Comparison of ENCODE assay signal across 8 cellular contexts in genomic region chr7:11831383-11831726, GRCh38. TPM values are rescaled to one million over a fixed set of nuclear protein-coding genes. Genes with fewer than 3 reads are reported as not detected.
DNase-seq lines count a peak whose midpoint lies in the region; ATAC-seq and TF ChIP-seq lines count a peak whose summit lies in the region.

No MANE protein-coding gene starts in this region.

- CTCF ChIA-PET in AG04450 (lab: Charles Lee), result interaction anchor here (0.6 to 1.5 kb wide), 9 partner anchors 16 to 1720 kb away, joined by 3 to 6 read pairs (median 3); no protein-coding TSS in a partner anchor
- CTCF ChIA-PET in activated CD8-positive, alpha-beta T cell treated with anti-CD3 and anti-CD28 coated beads, Interleukin-2, amount 10 ng/mL, durations not matched to agents 7 days and 5 days (lab: Charles Lee), result interaction anchor here (1.4 kb wide), 1 partner anchor 13 kb away, joined by 3 read pairs; no protein-coding TSS in a partner anchor
- CTCF ChIA-PET in activated CD4-positive, alpha-beta T cell treated with anti-CD3 and anti-CD28 coated beads, Interleukin-2, amount 10 ng/mL, durations not matched to agents 7 days and 5 days (lab: Charles Lee), result no interaction called here

- no peaks in the 10 kb centered on the region for H3K36me3 Mint-ChIP-seq in activated CD8-positive, alpha-beta T cell treated with anti-CD3 and anti-CD28 coated beads, Interleukin-2, amount 10 ng/mL, durations not matched to agents 7 days and 5 days (ENCODE audit: low read depth)
- H3K36me3 Mint-ChIP-seq in activated CD4-positive, alpha-beta T cell treated with anti-CD3 and anti-CD28 coated beads, Interleukin-2, amount 10 ng/mL, durations not matched to agents 7 days and 5 days (ENCODE audit: low read depth), result no peaks in the 10 kb centered on the region

- H3K9me3 ChIP-seq in AG04450 (ENCODE audit: control insufficient read depth, insufficient read depth, low read length) (no peaks in the 10 kb centered on the region), mucosa of descending colon (no peaks in the 10 kb centered on the region)

- H3K27me3 Mint-ChIP-seq in activated CD8-positive, alpha-beta T cell treated with anti-CD3 and anti-CD28 coated beads, Interleukin-2, amount 10 ng/mL, durations not matched to agents 7 days and 5 days (ENCODE audit: low read depth), result peaks cover 28% of the 10 kb centered on the region
- peaks cover 42% of the 10 kb centered on the region for H3K27me3 Mint-ChIP-seq in activated CD4-positive, alpha-beta T cell treated with anti-CD3 and anti-CD28 coated beads, Interleukin-2, amount 10 ng/mL, durations not matched to agents 7 days and 5 days

- H3K4me3 Mint-ChIP-seq in activated CD8-positive, alpha-beta T cell treated with anti-CD3 and anti-CD28 coated beads, Interleukin-2, amount 10 ng/mL, durations not matched to agents 7 days and 5 days, result no peak overlapping the region
- H3K4me3 Mint-ChIP-seq in activated CD4-positive, alpha-beta T cell treated with anti-CD3 and anti-CD28 coated beads, Interleukin-2, amount 10 ng/mL, durations not matched to agents 7 days and 5 days, result no peak overlapping the region

- H3K36me3 ChIP-seq in mucosa of descending colon (ENCODE audit: low read depth), result no peaks in the 10 kb centered on the region

- H3K4me1 ChIP-seq in mucosa of descending colon (ENCODE audit: low read depth), result no peaks in the 10 kb centered on the region

- ATAC-seq in mucosa of descending colon, result peak; percentile 16
- ATAC-seq in activated CD8-positive, alpha-beta T cell treated with anti-CD3 and anti-CD28 coated beads, Interleukin-2, amount 10 ng/mL, durations not matched to agents 7 days and 5 days, result no peak

- no peaks in the 10 kb centered on the region for H3K27me3 ChIP-seq in AG04450 (ENCODE audit: control insufficient read depth, insufficient read depth, low read length)
- no peaks in the 10 kb centered on the region for H3K27me3 ChIP-seq in HL-60 (ENCODE audit: insufficient read depth, poor library complexity, severe bottlenecking)

- H3K27ac ChIP-seq in AG04450 (ENCODE audit: low read depth, low read length) (no peak overlapping the region), HL-60 (replicated peaks) (no peak overlapping the region), caudate nucleus (ENCODE audit: low read depth, low read length) (peak overlapping the region; percentile 46)

- H3K4me3 ChIP-seq in AG04450 (ENCODE audit: low read depth, low read length), result peak overlapping the region; percentile 63
- H3K4me3 ChIP-seq in HL-60 (replicated peaks; ENCODE audit: insufficient read depth, low read length), result peak overlapping the region; percentile 14; the same call in 1 of the 2 replicates
- H3K4me3 ChIP-seq in mucosa of descending colon, result peak overlapping the region; percentile 7

- intact Hi-C loops in mucosa of descending colon (cut with DNase I, micrococcal nuclease), result no loop called here

- no peak overlapping the region for H3K27ac Mint-ChIP-seq in activated CD8-positive, alpha-beta T cell treated with anti-CD3 and anti-CD28 coated beads, Interleukin-2, amount 10 ng/mL, durations not matched to agents 7 days and 5 days
- H3K27ac Mint-ChIP-seq in activated CD4-positive, alpha-beta T cell treated with anti-CD3 and anti-CD28 coated beads, Interleukin-2, amount 10 ng/mL, durations not matched to agents 7 days and 5 days, result no peak overlapping the region

- H3K4me1 Mint-ChIP-seq in activated CD8-positive, alpha-beta T cell treated with anti-CD3 and anti-CD28 coated beads, Interleukin-2, amount 10 ng/mL, durations not matched to agents 7 days and 5 days (ENCODE audit: low read depth), result no peaks in the 10 kb centered on the region
- H3K4me1 Mint-ChIP-seq in activated CD4-positive, alpha-beta T cell treated with anti-CD3 and anti-CD28 coated beads, Interleukin-2, amount 10 ng/mL, durations not matched to agents 7 days and 5 days, result peaks cover 7% of the 10 kb centered on the region

- no peak for DNase-seq in AG04450 (ENCODE audit: low read depth, low spot score)
- DNase-seq in HL-60 (ENCODE audit: low read depth in 1 of 2, low spot score in 1 of 2), result no peak
- no peak for DNase-seq in caudate nucleus (lab: John Stamatoyannopoulos, UW)
- no peak for DNase-seq in mucosa of descending colon
- DNase-seq in activated CD8-positive, alpha-beta T cell treated with anti-CD3 and anti-CD28 coated beads, Interleukin-2, amount 10 ng/mL, durations not matched to agents 7 days and 5 days, result no peak
- DNase-seq in activated CD4-positive, alpha-beta T cell treated with anti-CD3 and anti-CD28 coated beads, Interleukin-2, amount 10 ng/mL, durations not matched to agents 7 days and 5 days, result no peak
- no peak for DNase-seq in COR-L47 (lab: John Stamatoyannopoulos, UW)
- no peak for DNase-seq in AML-193 (lab: John Stamatoyannopoulos, UW)

- POLR2A ChIA-PET in AG04450 (lab: Yijun Ruan, JAX), result no interaction called here
- POLR2A ChIA-PET in activated CD8-positive, alpha-beta T cell treated with anti-CD3 and anti-CD28 coated beads, Interleukin-2, amount 10 ng/mL, durations not matched to agents 7 days and 5 days (lab: Charles Lee), result no interaction called here
- POLR2A ChIA-PET in activated CD4-positive, alpha-beta T cell treated with anti-CD3 and anti-CD28 coated beads, Interleukin-2, amount 10 ng/mL, durations not matched to agents 7 days and 5 days (lab: Charles Lee), result no interaction called here

- H3K9me3 Mint-ChIP-seq in activated CD8-positive, alpha-beta T cell treated with anti-CD3 and anti-CD28 coated beads, Interleukin-2, amount 10 ng/mL, durations not matched to agents 7 days and 5 days (ENCODE audit: insufficient read depth), result no peaks in the 10 kb centered on the region
- H3K9me3 Mint-ChIP-seq in activated CD4-positive, alpha-beta T cell treated with anti-CD3 and anti-CD28 coated beads, Interleukin-2, amount 10 ng/mL, durations not matched to agents 7 days and 5 days, result no peaks in the 10 kb centered on the region

- no peak for TF ChIP-seq CTCF in AG04450 (IDR thresholded peaks at IDR 0.05; ENCODE audit: low read depth, low read length)
- TF ChIP-seq CTCF in HL-60 (IDR thresholded peaks at IDR 0.05; ENCODE audit: insufficient read depth, low read length), result no peak
- TF ChIP-seq CTCF in mucosa of descending colon (IDR thresholded peaks at IDR 0.05), result no peak

RNA-seq across cellular contexts. Expression of gene THSD7A, which starts 0.6 kb away (rescaled TPM):
- polyA plus RNA-seq in AG04450 (2011; rRNA removed), result 0.06 TPM in 2 replicates
- 0.14 and 0.17 TPM in 2 replicates for polyA minus RNA-seq in AG04450 (2011; rRNA and poly(A)+ RNA removed)
- total RNA-seq in mucosa of descending colon, result 1 to 10 TPM; 1.0 to 5.4 (median 3.4) TPM
- total RNA-seq in activated CD8-positive, alpha-beta T cell treated with anti-CD3 and anti-CD28 coated beads, Interleukin-2, amount 10 ng/mL, durations not matched to agents 7 days and 5 days, result not detected
- total RNA-seq in activated CD4-positive, alpha-beta T cell treated with anti-CD3 and anti-CD28 coated beads, Interleukin-2, amount 10 ng/mL, durations not matched to agents 7 days and 5 days, result not detected

Comparison
In these comparisons a context has a peak if more than half of its experiments do, and no peak if none do; other contexts are left out.
1. H3K4me3 ChIP-seq: peak in every context shown above with its lines; median percentile 63 in AG04450; 14 in HL-60; 7 in mucosa of descending colon.